ENCODE assay signal across 1 cellular context in the genomic region with DNA sequence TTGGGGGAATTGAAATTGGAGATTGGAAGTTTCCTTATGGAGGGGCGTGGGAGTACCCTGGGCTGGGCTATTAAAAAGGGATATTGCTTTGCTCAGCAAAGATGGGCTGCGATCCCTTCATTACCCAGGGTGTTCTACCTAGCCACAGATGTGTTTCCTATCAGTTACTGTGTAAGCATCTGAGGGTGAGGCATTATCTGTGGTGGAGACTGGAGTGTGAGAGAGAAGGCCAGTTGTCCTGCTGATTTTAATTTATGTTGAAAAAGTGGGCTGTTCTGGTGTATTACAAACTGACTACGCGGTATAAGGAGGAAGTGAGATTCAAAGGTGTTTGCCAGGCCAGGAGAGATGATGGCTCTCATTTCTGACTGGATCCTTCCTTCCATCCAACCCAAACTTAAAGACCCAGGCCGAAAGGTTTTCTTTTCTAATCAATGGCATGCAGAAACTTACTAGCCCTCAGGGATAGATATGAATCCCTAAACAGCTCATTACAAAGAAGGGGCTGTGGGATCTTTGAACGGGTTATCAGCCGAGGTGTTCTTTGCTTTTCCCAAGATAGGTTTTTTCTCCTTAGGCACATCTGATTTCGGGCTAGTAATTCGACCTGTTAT.
TF ChIP-seq lines count a peak whose summit lies in the region.

No MANE protein-coding gene starts in this region.

TF ChIP-seq in GM12878, 131 proteins besides CTCF, POLR2A, EP300 and RAD21 (continued from another document):
- TF ChIP-seq MTA3 (IDR thresholded peaks at IDR 0.05; ENCODE audit: borderline replicate concordance, low read length) (no peak), POLR2AphosphoS2 (IDR thresholded peaks at IDR 0.05; ENCODE audit: low read depth, low read length) (no peak), PRDM15 (CRISPR knock-in tag; IDR thresholded peaks at IDR 0.05) (no peak)
